ENCODE assay signal across 8 cellular contexts in genomic region chr14:63632932-63633514, GRCh38. TPM values are rescaled to one million over a fixed set of nuclear protein-coding genes. Genes with fewer than 3 reads are reported as not detected.
DNase-seq lines count a peak whose midpoint lies in the region; ATAC-seq and TF ChIP-seq lines count a peak whose summit lies in the region.

No MANE protein-coding gene starts in this region.

- peak; percentile 52 for TF ChIP-seq CTCF in epithelial cell of esophagus (IDR thresholded peaks at IDR 0.05; ENCODE audit: insufficient read depth, low read depth, low read length, missing control alignments)
- TF ChIP-seq CTCF in smooth muscle cell (IDR thresholded peaks at IDR 0.05; ENCODE audit: borderline replicate concordance, insufficient read depth, poor library complexity, severe bottlenecking) = peak; percentile 60

- H3K9ac ChIP-seq in smooth muscle cell (ENCODE audit: low read depth) = no peak overlapping the region

- H3K27ac Mint-ChIP-seq in CD4-positive, CD25-positive, alpha-beta regulatory T cell = no peak overlapping the region

- H3K27me3 ChIP-seq in CD4-positive, CD25-positive, alpha-beta regulatory T cell (ENCODE audit: control insufficient read depth, insufficient read depth, low read length) = no peaks in the 10 kb centered on the region
- no peaks in the 10 kb centered on the region for H3K27me3 ChIP-seq in smooth muscle cell (ENCODE audit: low read depth)

- no peaks in the 10 kb centered on the region for H3F3A ChIP-seq in smooth muscle cell (ENCODE audit: low read depth)

- peak; percentile 78 to 86 for ATAC-seq in CD4-positive, CD25-positive, alpha-beta regulatory T cell (ENCODE audit: low read depth in 2 of 2)
- ATAC-seq in GM18868 (IDR thresholded peaks at IDR 0.05; ENCODE audit: unreplicated experiment) (peak; percentile 72), HG03342 (IDR thresholded peaks at IDR 0.05; ENCODE audit: unreplicated experiment) (no peak)

- H3K27me3 Mint-ChIP-seq in CD4-positive, CD25-positive, alpha-beta regulatory T cell = no peaks in the 10 kb centered on the region

- peaks cover 69% of the 10 kb centered on the region for H3K79me2 ChIP-seq in smooth muscle cell (ENCODE audit: low read depth)

- peaks cover 27% of the 10 kb centered on the region for H4K20me1 ChIP-seq in smooth muscle cell (ENCODE audit: low read depth)

- H3K4me3 Mint-ChIP-seq in CD4-positive, CD25-positive, alpha-beta regulatory T cell = no peak overlapping the region

- peak in 2 of 3 donors; percentile 66 to 73 for DNase-seq in CD4-positive, CD25-positive, alpha-beta regulatory T cell
- DNase-seq in NCI-H526 treated with DMSO at 0.1 percent for 48 hours (lab: John Stamatoyannopoulos, UW) (peak; percentile 13), epithelial cell of esophagus (ENCODE audit: low read depth) (peak; percentile 43), smooth muscle cell (lab: John Stamatoyannopoulos, UW; ENCODE audit: unreplicated experiment) (no peak), cerebellar nuclear complex (lab: John Stamatoyannopoulos, UW) (no peak)
- DNase-seq in activated CD4-positive, alpha-beta T cell treated with anti-CD3 and anti-CD28 coated beads, Interleukin-2, amount 50 U/mL, for 4 hours = no peak

- peaks cover 17 to 68% (median 34%) of the 10 kb centered on the region in 4 donors for H3K4me1 Mint-ChIP-seq in CD4-positive, CD25-positive, alpha-beta regulatory T cell

- no peak overlapping the region for H2AFZ ChIP-seq in smooth muscle cell (ENCODE audit: low read depth)

- H3K4me3 ChIP-seq in CD4-positive, CD25-positive, alpha-beta regulatory T cell (ENCODE audit: low read depth, low read length) = no peak overlapping the region
- H3K4me3 ChIP-seq in epithelial cell of esophagus (ENCODE audit: low read length) = no peak overlapping the region
- no peak overlapping the region for H3K4me3 ChIP-seq in smooth muscle cell

- peaks cover 0 to 21% (median 1%) of the 10 kb centered on the region in 7 donors for H3K9me3 Mint-ChIP-seq in CD4-positive, CD25-positive, alpha-beta regulatory T cell

- H3K27ac ChIP-seq in CD4-positive, CD25-positive, alpha-beta regulatory T cell (ENCODE audit: insufficient read depth, low read length, poor library complexity, severe bottlenecking) = no peak overlapping the region
- H3K27ac ChIP-seq in smooth muscle cell (ENCODE audit: low read depth) = no peak overlapping the region

- peaks cover 9% of the 10 kb centered on the region for H3K4me1 ChIP-seq in CD4-positive, CD25-positive, alpha-beta regulatory T cell (ENCODE audit: control insufficient read depth, insufficient read depth, low read length, poor library complexity, severe bottlenecking)
- no peaks in the 10 kb centered on the region for H3K4me1 ChIP-seq in smooth muscle cell (ENCODE audit: low read depth)

- peaks cover 36% of the 10 kb centered on the region for H3K36me3 Mint-ChIP-seq in CD4-positive, CD25-positive, alpha-beta regulatory T cell

- no peaks in the 10 kb centered on the region for H3K9me3 ChIP-seq in CD4-positive, CD25-positive, alpha-beta regulatory T cell (ENCODE audit: control insufficient read depth in 2 of 2, low read length in 2 of 2)
- H3K9me3 ChIP-seq in smooth muscle cell (replicated peaks; ENCODE audit: low read depth) = no peaks in the 10 kb centered on the region

- peaks cover 7% of the 10 kb centered on the region for H3K36me3 ChIP-seq in CD4-positive, CD25-positive, alpha-beta regulatory T cell (ENCODE audit: control insufficient read depth, insufficient read depth, low read length)
- H3K36me3 ChIP-seq in smooth muscle cell (ENCODE audit: low read depth) = no peaks in the 10 kb centered on the region

- no peak overlapping the region for H3K4me2 ChIP-seq in smooth muscle cell

RNA-seq across cellular contexts. Expression of gene WDR89, which starts 8.6 kb away (rescaled TPM):
- 14.6 TPM for total RNA-seq in CD4-positive, CD25-positive, alpha-beta regulatory T cell
- polyA plus RNA-seq in CD4-positive, CD25-positive, alpha-beta regulatory T cell = 10 to 100 TPM; 15.5 to 21.5 (median 20.2) TPM
- total RNA-seq in smooth muscle cell = 8.9 and 10.0 TPM in 2 replicates
- polyA plus RNA-seq in smooth muscle cell = 6.3 and 6.4 TPM in 2 replicates

Comparison
In these comparisons a context has a peak if more than half of its experiments do, and no peak if none do; other contexts are left out.
1. DNase-seq: peak in CD4-positive, CD25-positive, alpha-beta regulatory T cell (2 of 3), NCI-H526 treated with DMSO at 0.1 percent for 48 hours (single experiment) and epithelial cell of esophagus (single experiment); none in smooth muscle cell (single experiment), cerebellar nuclear complex (0 of 2) and activated CD4-positive, alpha-beta T cell treated with anti-CD3 and anti-CD28 coated beads, Interleukin-2, amount 50 U/mL, for 4 hours (0 of 2).